3 cellular contexts compared by ENCODE assay signal in the genomic region with DNA sequence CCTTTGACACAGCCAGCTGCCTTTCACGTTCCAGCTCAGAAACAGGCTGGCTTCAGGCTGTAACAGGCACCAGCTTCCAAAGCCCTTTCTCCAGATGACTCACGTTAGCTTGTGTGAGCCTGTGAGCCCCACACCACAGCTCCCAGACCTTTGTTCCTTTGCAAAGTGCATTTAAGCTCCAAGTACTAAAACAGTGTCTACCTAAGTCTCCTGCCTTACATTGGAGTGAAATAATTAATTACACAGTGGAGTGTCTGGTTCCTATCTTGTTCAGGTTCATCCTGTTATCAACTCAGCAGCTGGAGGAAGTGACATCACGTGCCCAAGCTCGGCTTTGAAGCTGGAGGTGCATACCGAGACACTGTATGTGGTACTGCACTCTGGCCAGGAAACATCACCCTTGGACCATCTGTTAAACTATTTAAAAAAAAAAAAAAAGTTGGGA.
TF ChIP-seq lines count a peak whose summit lies in the region.

No MANE protein-coding gene starts in this region.

TF ChIP-seq in A549, 52 proteins besides CTCF, POLR2A, EP300 and RAD21 (continued from another document):
- TF ChIP-seq CHD4 (IDR thresholded peaks at IDR 0.05; ENCODE audit: borderline replicate concordance) (no peak), SREBF2 (IDR thresholded peaks at IDR 0.05) (no peak), JUN (IDR thresholded peaks at IDR 0.05) (no peak), FOSL2 (IDR thresholded peaks at IDR 0.05) (no peak), FOSL2 (CRISPR knock-in tag; IDR thresholded peaks at IDR 0.05) (no peak), POLR2AphosphoS2 (conservative IDR thresholded peaks at IDR 0.05; ENCODE audit: low read length) (no peak), HDAC2 (IDR thresholded peaks at IDR 0.05) (no peak), RNF2 (IDR thresholded peaks at IDR 0.05; ENCODE audit: borderline replicate concordance, low read depth) (no peak), ZSCAN20 (CRISPR knock-in tag; IDR thresholded peaks at IDR 0.05) (no peak), NPAS2 (CRISPR knock-in tag; IDR thresholded peaks at IDR 0.05; ENCODE audit: borderline replicate concordance) (no peak)
- TF ChIP-seq, protein P1, sequence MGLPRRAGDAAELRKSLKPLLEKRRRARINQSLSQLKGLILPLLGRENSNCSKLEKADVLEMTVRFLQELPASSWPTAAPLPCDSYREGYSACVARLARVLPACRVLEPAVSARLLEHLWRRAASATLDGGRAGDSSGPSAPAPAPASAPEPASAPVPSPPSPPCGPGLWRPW (IDR thresholded peaks at IDR 0.05): no peak
- TF ChIP-seq, protein P2, sequence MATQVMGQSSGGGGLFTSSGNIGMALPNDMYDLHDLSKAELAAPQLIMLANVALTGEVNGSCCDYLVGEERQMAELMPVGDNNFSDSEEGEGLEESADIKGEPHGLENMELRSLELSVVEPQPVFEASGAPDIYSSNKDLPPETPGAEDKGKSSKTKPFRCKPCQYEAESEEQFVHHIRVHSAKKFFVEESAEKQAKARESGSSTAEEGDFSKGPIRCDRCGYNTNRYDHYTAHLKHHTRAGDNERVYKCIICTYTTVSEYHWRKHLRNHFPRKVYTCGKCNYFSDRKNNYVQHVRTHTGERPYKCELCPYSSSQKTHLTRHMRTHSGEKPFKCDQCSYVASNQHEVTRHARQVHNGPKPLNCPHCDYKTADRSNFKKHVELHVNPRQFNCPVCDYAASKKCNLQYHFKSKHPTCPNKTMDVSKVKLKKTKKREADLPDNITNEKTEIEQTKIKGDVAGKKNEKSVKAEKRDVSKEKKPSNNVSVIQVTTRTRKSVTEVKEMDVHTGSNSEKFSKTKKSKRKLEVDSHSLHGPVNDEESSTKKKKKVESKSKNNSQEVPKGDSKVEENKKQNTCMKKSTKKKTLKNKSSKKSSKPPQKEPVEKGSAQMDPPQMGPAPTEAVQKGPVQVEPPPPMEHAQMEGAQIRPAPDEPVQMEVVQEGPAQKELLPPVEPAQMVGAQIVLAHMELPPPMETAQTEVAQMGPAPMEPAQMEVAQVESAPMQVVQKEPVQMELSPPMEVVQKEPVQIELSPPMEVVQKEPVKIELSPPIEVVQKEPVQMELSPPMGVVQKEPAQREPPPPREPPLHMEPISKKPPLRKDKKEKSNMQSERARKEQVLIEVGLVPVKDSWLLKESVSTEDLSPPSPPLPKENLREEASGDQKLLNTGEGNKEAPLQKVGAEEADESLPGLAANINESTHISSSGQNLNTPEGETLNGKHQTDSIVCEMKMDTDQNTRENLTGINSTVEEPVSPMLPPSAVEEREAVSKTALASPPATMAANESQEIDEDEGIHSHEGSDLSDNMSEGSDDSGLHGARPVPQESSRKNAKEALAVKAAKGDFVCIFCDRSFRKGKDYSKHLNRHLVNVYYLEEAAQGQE (IDR thresholded peaks at IDR 0.05): no peak
- TF ChIP-seq, protein P3, sequence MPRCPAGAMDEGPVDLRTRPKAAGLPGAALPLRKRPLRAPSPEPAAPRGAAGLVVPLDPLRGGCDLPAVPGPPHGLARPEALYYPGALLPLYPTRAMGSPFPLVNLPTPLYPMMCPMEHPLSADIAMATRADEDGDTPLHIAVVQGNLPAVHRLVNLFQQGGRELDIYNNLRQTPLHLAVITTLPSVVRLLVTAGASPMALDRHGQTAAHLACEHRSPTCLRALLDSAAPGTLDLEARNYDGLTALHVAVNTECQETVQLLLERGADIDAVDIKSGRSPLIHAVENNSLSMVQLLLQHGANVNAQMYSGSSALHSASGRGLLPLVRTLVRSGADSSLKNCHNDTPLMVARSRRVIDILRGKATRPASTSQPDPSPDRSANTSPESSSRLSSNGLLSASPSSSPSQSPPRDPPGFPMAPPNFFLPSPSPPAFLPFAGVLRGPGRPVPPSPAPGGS (IDR thresholded peaks at IDR 0.05): no peak

TF ChIP-seq in GM23338, 12 proteins besides CTCF, POLR2A, EP300 and RAD21 (continued from another document):
- TF ChIP-seq, protein P4, sequence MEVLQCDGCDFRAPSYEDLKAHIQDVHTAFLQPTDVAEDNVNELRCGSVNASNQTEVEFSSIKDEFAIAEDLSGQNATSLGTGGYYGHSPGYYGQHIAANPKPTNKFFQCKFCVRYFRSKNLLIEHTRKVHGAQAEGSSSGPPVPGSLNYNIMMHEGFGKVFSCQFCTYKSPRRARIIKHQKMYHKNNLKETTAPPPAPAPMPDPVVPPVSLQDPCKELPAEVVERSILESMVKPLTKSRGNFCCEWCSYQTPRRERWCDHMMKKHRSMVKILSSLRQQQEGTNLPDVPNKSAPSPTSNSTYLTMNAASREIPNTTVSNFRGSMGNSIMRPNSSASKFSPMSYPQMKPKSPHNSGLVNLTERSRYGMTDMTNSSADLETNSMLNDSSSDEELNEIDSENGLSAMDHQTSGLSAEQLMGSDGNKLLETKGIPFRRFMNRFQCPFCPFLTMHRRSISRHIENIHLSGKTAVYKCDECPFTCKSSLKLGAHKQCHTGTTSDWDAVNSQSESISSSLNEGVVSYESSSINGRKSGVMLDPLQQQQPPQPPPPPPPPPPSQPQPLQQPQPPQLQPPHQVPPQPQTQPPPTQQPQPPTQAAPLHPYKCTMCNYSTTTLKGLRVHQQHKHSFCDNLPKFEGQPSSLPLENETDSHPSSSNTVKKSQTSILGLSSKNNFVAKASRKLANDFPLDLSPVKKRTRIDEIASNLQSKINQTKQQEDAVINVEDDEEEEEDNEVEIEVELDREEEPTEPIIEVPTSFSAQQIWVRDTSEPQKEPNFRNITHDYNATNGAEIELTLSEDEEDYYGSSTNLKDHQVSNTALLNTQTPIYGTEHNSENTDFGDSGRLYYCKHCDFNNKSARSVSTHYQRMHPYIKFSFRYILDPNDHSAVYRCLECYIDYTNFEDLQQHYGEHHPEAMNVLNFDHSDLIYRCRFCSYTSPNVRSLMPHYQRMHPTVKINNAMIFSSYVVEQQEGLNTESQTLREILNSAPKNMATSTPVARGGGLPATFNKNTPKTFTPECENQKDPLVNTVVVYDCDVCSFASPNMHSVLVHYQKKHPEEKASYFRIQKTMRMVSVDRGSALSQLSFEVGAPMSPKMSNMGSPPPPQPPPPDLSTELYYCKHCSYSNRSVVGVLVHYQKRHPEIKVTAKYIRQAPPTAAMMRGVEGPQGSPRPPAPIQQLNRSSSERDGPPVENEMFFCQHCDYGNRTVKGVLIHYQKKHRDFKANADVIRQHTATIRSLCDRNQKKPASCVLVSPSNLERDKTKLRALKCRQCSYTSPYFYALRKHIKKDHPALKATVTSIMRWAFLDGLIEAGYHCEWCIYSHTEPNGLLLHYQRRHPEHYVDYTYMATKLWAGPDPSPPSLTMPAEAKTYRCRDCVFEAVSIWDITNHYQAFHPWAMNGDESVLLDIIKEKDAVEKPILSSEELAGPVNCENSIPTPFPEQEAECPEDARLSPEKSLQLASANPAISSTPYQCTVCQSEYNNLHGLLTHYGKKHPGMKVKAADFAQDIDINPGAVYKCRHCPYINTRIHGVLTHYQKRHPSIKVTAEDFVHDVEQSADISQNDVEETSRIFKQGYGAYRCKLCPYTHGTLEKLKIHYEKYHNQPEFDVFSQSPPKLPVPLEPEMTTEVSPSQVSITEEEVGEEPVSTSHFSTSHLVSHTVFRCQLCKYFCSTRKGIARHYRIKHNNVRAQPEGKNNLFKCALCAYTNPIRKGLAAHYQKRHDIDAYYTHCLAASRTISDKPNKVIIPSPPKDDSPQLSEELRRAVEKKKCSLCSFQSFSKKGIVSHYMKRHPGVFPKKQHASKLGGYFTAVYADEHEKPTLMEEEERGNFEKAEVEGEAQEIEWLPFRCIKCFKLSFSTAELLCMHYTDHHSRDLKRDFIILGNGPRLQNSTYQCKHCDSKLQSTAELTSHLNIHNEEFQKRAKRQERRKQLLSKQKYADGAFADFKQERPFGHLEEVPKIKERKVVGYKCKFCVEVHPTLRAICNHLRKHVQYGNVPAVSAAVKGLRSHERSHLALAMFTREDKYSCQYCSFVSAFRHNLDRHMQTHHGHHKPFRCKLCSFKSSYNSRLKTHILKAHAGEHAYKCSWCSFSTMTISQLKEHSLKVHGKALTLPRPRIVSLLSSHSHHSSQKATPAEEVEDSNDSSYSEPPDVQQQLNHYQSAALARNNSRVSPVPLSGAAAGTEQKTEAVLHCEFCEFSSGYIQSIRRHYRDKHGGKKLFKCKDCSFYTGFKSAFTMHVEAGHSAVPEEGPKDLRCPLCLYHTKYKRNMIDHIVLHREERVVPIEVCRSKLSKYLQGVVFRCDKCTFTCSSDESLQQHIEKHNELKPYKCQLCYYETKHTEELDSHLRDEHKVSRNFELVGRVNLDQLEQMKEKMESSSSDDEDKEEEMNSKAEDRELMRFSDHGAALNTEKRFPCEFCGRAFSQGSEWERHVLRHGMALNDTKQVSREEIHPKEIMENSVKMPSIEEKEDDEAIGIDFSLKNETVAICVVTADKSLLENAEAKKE (CRISPR knock-in tag; IDR thresholded peaks at IDR 0.05): no peak
- no peak for TF ChIP-seq CREB1 (CRISPR knock-in tag; IDR thresholded peaks at IDR 0.05; ENCODE audit: low read depth)
- TF ChIP-seq JUNB (IDR thresholded peaks at IDR 0.05; ENCODE audit: unreplicated experiment): no peak
- TF ChIP-seq ZNF114 (CRISPR knock-in tag; IDR thresholded peaks at IDR 0.05): no peak
- TF ChIP-seq STAT1 (IDR thresholded peaks at IDR 0.05; ENCODE audit: unreplicated experiment): no peak
- no peak for TF ChIP-seq POLR2AphosphoS5 (IDR thresholded peaks at IDR 0.05; ENCODE audit: low read depth)
- TF ChIP-seq EZH2phosphoT487 (IDR thresholded peaks at IDR 0.05; ENCODE audit: unreplicated experiment): no peak

TF ChIP-seq in SK-N-SH treated with all-trans-retinoic acid at 6 μM for 48 hours, 23 proteins besides CTCF, POLR2A, EP300 and RAD21 (continued from another document):
- TF ChIP-seq, protein P5, sequence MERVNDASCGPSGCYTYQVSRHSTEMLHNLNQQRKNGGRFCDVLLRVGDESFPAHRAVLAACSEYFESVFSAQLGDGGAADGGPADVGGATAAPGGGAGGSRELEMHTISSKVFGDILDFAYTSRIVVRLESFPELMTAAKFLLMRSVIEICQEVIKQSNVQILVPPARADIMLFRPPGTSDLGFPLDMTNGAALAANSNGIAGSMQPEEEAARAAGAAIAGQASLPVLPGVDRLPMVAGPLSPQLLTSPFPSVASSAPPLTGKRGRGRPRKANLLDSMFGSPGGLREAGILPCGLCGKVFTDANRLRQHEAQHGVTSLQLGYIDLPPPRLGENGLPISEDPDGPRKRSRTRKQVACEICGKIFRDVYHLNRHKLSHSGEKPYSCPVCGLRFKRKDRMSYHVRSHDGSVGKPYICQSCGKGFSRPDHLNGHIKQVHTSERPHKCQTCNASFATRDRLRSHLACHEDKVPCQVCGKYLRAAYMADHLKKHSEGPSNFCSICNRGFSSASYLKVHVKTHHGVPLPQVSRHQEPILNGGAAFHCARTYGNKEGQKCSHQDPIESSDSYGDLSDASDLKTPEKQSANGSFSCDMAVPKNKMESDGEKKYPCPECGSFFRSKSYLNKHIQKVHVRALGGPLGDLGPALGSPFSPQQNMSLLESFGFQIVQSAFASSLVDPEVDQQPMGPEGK (CRISPR knock-in tag; IDR thresholded peaks at IDR 0.05; ENCODE audit: borderline replicate concordance): no peak; the same call in 1 of the 2 replicates
- peak; percentile 28 for TF ChIP-seq ISL1 (CRISPR knock-in tag; IDR thresholded peaks at IDR 0.05)
- TF ChIP-seq ZNF8 (CRISPR knock-in tag; IDR thresholded peaks at IDR 0.05): no peak
- TF ChIP-seq ZNF70 (CRISPR knock-in tag; IDR thresholded peaks at IDR 0.05): no peak
- TF ChIP-seq GLIS3 (CRISPR knock-in tag; IDR thresholded peaks at IDR 0.05): no peak
- TF ChIP-seq, protein P6, sequence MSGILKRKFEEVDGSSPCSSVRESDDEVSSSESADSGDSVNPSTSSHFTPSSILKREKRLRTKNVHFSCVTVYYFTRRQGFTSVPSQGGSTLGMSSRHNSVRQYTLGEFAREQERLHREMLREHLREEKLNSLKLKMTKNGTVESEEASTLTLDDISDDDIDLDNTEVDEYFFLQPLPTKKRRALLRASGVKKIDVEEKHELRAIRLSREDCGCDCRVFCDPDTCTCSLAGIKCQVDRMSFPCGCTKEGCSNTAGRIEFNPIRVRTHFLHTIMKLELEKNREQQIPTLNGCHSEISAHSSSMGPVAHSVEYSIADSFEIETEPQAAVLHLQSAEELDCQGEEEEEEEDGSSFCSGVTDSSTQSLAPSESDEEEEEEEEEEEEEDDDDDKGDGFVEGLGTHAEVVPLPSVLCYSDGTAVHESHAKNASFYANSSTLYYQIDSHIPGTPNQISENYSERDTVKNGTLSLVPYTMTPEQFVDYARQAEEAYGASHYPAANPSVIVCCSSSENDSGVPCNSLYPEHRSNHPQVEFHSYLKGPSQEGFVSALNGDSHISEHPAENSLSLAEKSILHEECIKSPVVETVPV (CRISPR knock-in tag; IDR thresholded peaks at IDR 0.05): no peak
- TF ChIP-seq ZC3H10 (CRISPR knock-in tag; IDR thresholded peaks at IDR 0.05): no peak
- TF ChIP-seq TCF4 (CRISPR knock-in tag; IDR thresholded peaks at IDR 0.05; ENCODE audit: borderline replicate concordance): peak; percentile 75
- no peak for TF ChIP-seq SNAI2 (CRISPR knock-in tag; IDR thresholded peaks at IDR 0.05)
- TF ChIP-seq CSDC2 (CRISPR knock-in tag; IDR thresholded peaks at IDR 0.05): no peak
- TF ChIP-seq, protein P7, sequence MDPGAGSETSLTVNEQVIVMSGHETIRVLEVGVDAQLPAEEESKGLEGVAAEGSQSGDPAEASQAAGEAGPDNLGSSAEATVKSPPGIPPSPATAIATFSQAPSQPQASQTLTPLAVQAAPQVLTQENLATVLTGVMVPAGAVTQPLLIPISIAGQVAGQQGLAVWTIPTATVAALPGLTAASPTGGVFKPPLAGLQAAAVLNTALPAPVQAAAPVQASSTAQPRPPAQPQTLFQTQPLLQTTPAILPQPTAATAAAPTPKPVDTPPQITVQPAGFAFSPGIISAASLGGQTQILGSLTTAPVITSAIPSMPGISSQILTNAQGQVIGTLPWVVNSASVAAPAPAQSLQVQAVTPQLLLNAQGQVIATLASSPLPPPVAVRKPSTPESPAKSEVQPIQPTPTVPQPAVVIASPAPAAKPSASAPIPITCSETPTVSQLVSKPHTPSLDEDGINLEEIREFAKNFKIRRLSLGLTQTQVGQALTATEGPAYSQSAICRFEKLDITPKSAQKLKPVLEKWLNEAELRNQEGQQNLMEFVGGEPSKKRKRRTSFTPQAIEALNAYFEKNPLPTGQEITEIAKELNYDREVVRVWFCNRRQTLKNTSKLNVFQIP (CRISPR knock-in tag; IDR thresholded peaks at IDR 0.05; ENCODE audit: borderline replicate concordance, low read depth): no peak
- no peak for TF ChIP-seq ZNF565 (CRISPR knock-in tag; conservative IDR thresholded peaks at IDR 0.05; ENCODE audit: low read depth)
- TF ChIP-seq RARB (CRISPR knock-in tag; IDR thresholded peaks at IDR 0.05): no peak
- no peak for TF ChIP-seq BACH2 (CRISPR knock-in tag; IDR thresholded peaks at IDR 0.05; ENCODE audit: borderline replicate concordance)
- no peak for TF ChIP-seq TOX (CRISPR knock-in tag; IDR thresholded peaks at IDR 0.05; ENCODE audit: borderline replicate concordance)
- TF ChIP-seq PPARA (CRISPR knock-in tag; IDR thresholded peaks at IDR 0.05; ENCODE audit: borderline replicate concordance): no peak
- TF ChIP-seq ZFP30 (CRISPR knock-in tag; IDR thresholded peaks at IDR 0.05): no peak
